In genomic region chr14:63650336-63650952, GRCh38 we compare ENCODE assay signal across 11 cellular contexts. TPM values are rescaled to one million over a fixed set of nuclear protein-coding genes. Genes with fewer than 3 reads are reported as not detected.
DNase-seq lines count a peak whose midpoint lies in the region; ATAC-seq lines count a peak whose summit lies in the region.
"Had no signal": no experiment of that assay in that cellular context is flagged by ENCODE, and none has a peak within 500 bp of the region (broad histone marks: within the 10 kb centered on the region; RNA-seq: fewer than 3 reads in every experiment).

No MANE protein-coding gene starts in this region.

- H3K36me3 Mint-ChIP-seq in natural killer cell treated with Interleukin-12 subunit alpha and Interleukin-12 subunit beta and Interleukin-15 and Interleukin-18, amount 100 ng/mL, for 72 hours: no peaks in the 10 kb centered on the region

- peaks cover 16 to 19% of the 10 kb centered on the region in 2 donors for H3K4me1 Mint-ChIP-seq in natural killer cell treated with Interleukin-12 subunit alpha and Interleukin-12 subunit beta and Interleukin-15 and Interleukin-18, amount 100 ng/mL, for 72 hours (ENCODE audit: low read depth in 2 of 2)

- peak overlapping the region; percentile 45 for H3K4me3 Mint-ChIP-seq in natural killer cell treated with Interleukin-12 subunit alpha and Interleukin-12 subunit beta and Interleukin-15 and Interleukin-18, amount 100 ng/mL, for 72 hours

- ATAC-seq in HG03196 (IDR thresholded peaks at IDR 0.05; ENCODE audit: unreplicated experiment): peak; percentile 63
- peak; percentile 62 to 72 for ATAC-seq in natural killer cell treated with Interleukin-12 subunit alpha and Interleukin-12 subunit beta and Interleukin-15 and Interleukin-18, amount 100 ng/mL, for 72 hours

- in situ Hi-C loops in ACHN (cut with HindIII; ENCODE audit: low pct_ligation_motif_present, low pct_unique_long_range_greater_than_20kb, low sequenced_read_pairs): no loop called here

- no peaks in the 10 kb centered on the region for H3K27me3 Mint-ChIP-seq in natural killer cell treated with Interleukin-12 subunit alpha and Interleukin-12 subunit beta and Interleukin-15 and Interleukin-18, amount 100 ng/mL, for 72 hours

- peak overlapping the region; percentile 73 to 85 for H3K27ac Mint-ChIP-seq in natural killer cell treated with Interleukin-12 subunit alpha and Interleukin-12 subunit beta and Interleukin-15 and Interleukin-18, amount 100 ng/mL, for 72 hours

- H3K27ac ChIP-seq in substantia nigra (ENCODE audit: low read depth, low read length, poor library complexity, severe bottlenecking): no peak overlapping the region
- H3K27ac ChIP-seq: neutrophil, VCaP had no signal

- H3K9me3 Mint-ChIP-seq in natural killer cell treated with Interleukin-12 subunit alpha and Interleukin-12 subunit beta and Interleukin-15 and Interleukin-18, amount 100 ng/mL, for 72 hours: no peaks in the 10 kb centered on the region

- DNase-seq in Ammon's horn (ENCODE audit: low spot score) (peak; percentile 40), RPMI8226 (no peak), substantia nigra (lab: John Stamatoyannopoulos, UW) (no peak), COLO829 (ENCODE audit: low spot score) (no peak), ACHN (no peak)
- peak; percentile 46 to 51 for DNase-seq in activated T-cell treated with anti-CD3 and anti-CD28 coated beads, Interleukin-2, amount 50 U/mL, for 48 hours
- no peak for DNase-seq in natural killer cell treated with Interleukin-12 subunit alpha and Interleukin-12 subunit beta and Interleukin-15 and Interleukin-18, amount 100 ng/mL, for 72 hours (ENCODE audit: low spot score)
- DNase-seq: NCI-H1105 treated with DMSO at 0.1 percent for 48 hours had no signal

RNA-seq across cellular contexts. Expression of gene WDR89, which starts 8.8 kb away (rescaled TPM):
- total RNA-seq in natural killer cell treated with Interleukin-12 subunit alpha and Interleukin-12 subunit beta and Interleukin-15 and Interleukin-18, amount 100 ng/mL, for 72 hours: 10 to 100 TPM; 22.3 to 22.7 TPM

Comparison
In these comparisons a context has a peak if more than half of its experiments do, and no peak if none do; other contexts are left out.
1. DNase-seq: peak in Ammon's horn (single experiment) and activated T-cell treated with anti-CD3 and anti-CD28 coated beads, Interleukin-2, amount 50 U/mL, for 48 hours (2 of 2); none in natural killer cell treated with Interleukin-12 subunit alpha and Interleukin-12 subunit beta and Interleukin-15 and Interleukin-18, amount 100 ng/mL, for 72 hours (single experiment), RPMI8226 (single experiment), substantia nigra (0 of 49), COLO829 (single experiment) and ACHN (single experiment).